ENCODE assay signal across 28 cellular contexts in the genomic region with DNA sequence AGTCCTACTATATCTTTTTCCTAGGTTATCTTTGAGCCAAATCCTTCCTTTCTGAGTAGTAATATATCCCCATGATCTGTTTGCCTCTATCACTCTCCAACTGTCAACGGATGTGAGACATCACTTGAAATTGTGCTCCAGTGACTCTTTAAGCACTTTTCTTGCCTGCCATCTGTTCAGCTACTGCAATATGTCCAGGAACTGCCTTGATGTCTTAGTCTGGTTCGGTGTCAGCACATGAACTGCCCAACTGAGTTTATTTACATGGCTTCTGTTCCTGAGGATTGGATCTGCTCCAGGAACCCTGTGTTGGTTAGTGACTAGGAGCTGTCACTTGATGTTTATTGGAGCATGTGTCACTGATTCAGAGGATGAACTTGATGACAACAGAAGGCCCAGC.
A peak's percentile ranks its signal among the peaks of the same experiment; 100 is the strongest.
DNase-seq lines count a peak whose midpoint lies in the region; ATAC-seq and TF ChIP-seq lines count a peak whose summit lies in the region.
"Had no signal": no experiment of that assay in that cellular context is flagged by ENCODE, and none has a peak within 500 bp of the region (broad histone marks: within the 10 kb centered on the region; RNA-seq: fewer than 3 reads in every experiment).

No MANE protein-coding gene starts in this region.

- peak; percentile 97 for DNase-seq in DMS53 (lab: John Stamatoyannopoulos, UW)
- DNase-seq in LNCaP clone FGC (ENCODE audit: low read depth) = peak; percentile 19
- peak; percentile 66 for DNase-seq in NCI-H69 (lab: John Stamatoyannopoulos, UW)
- peak; percentile 33 for DNase-seq in kidney tubule cell (ENCODE audit: low spot score)
- no peak for DNase-seq in left lobe of liver (ENCODE audit: low spot score)
- DNase-seq: activated CD4-positive, alpha-beta T cell treated with anti-CD3 and anti-CD28 coated beads for 48 hours; activated naive CD4-positive, alpha-beta T cell treated with anti-CD3 and anti-CD28 coated beads, Interleukin-2, amount 10 ng/mL, durations not matched to agents 7 days and 5 days; activated T-cell treated with anti-CD3 and anti-CD28 coated beads, Interleukin-2, amount 50 U/mL, for 48 hours; amniotic stem cell; cortex of kidney; endodermal cell; gastrocnemius medialis; GF-D8; hypothalamus; islet precursor cell; lower lobe of right lung; NCI-H1436 treated with DMSO at 0.1 percent for 48 hours; NCI-H2227 treated with DMSO at 0.1 percent for 48 hours; nephron progenitor cell; right cardiac atrium; stimulated activated CD4-positive, alpha-beta T cell treated with anti-CD3 and anti-CD28 coated beads, Interleukin-12 subunit alpha, Interleukin-12 subunit beta, amount 100 ng/mL, for 4 hours; stimulated activated naive CD4-positive, alpha-beta T cell treated with Interleukin-2 at 50 U/mL for 16 hours had no signal

- no peak overlapping the region for H3K4me3 ChIP-seq in LNCaP clone FGC (ENCODE audit: low read depth, low read length)
- H3K4me3 ChIP-seq: esophagus muscularis mucosa, gastrocnemius medialis, K562, lower lobe of right lung, pancreas, thoracic aorta had no signal

- no peak for ATAC-seq in GM21390 (IDR thresholded peaks at IDR 0.05; ENCODE audit: unreplicated experiment)
- no peak for ATAC-seq in HG02840 (IDR thresholded peaks at IDR 0.05; ENCODE audit: low FRiP score, unreplicated experiment)
- no peak for ATAC-seq in left lobe of liver
- ATAC-seq: gastrocnemius medialis, K562, lower lobe of right lung, right cardiac atrium had no signal

- TF ChIP-seq CTCF in LNCaP clone FGC (IDR thresholded peaks at IDR 0.05; ENCODE audit: control insufficient read depth, extremely low read depth, insufficient read depth) = no peak
